Comparison of ENCODE assay signal across 1 cellular context in genomic region chr2:216636570-216637450, GRCh38.
A peak's percentile ranks its signal among the peaks of the same experiment; 100 is the strongest.
TF ChIP-seq lines count a peak whose summit lies in the region.

No MANE protein-coding gene starts in this region.

TF ChIP-seq in HepG2, 621 proteins besides CTCF, POLR2A, EP300 and RAD21 (continued from another document and continues in another):
- TF ChIP-seq AHDC1 (CRISPR knock-in tag; IDR thresholded peaks at IDR 0.05; ENCODE audit: borderline replicate concordance) (no peak), ZNF772 (CRISPR knock-in tag; IDR thresholded peaks at IDR 0.05) (no peak), RXRB (CRISPR knock-in tag; IDR thresholded peaks at IDR 0.05; ENCODE audit: borderline replicate concordance) (0 out of 2 replicates have a peak, but pooled peaks have one; percentile 15), HOXA5 (CRISPR knock-in tag; IDR thresholded peaks at IDR 0.05) (no peak), HOXA7 (CRISPR knock-in tag; IDR thresholded peaks at IDR 0.05) (no peak), XBP1 (CRISPR knock-in tag; IDR thresholded peaks at IDR 0.05) (no peak), TOE1 (CRISPR knock-in tag; IDR thresholded peaks at IDR 0.05) (no peak), ZNF687 (CRISPR knock-in tag; IDR thresholded peaks at IDR 0.05) (peak; percentile 51), TEF (CRISPR knock-in tag; IDR thresholded peaks at IDR 0.05) (no peak), ZNF317 (CRISPR knock-in tag; IDR thresholded peaks at IDR 0.05) (no peak), ZNF83 (CRISPR knock-in tag; IDR thresholded peaks at IDR 0.05; ENCODE audit: borderline replicate concordance) (no peak), GLI4 (CRISPR knock-in tag; IDR thresholded peaks at IDR 0.05; ENCODE audit: borderline replicate concordance) (no peak), MXI1 (IDR thresholded peaks at IDR 0.05; ENCODE audit: borderline replicate concordance, low read depth, low read length) (no peak), NFIC (IDR thresholded peaks at IDR 0.05; ENCODE audit: low read length) (no peak), ZNF563 (CRISPR knock-in tag; IDR thresholded peaks at IDR 0.05) (no peak), LRRFIP1 (CRISPR knock-in tag; conservative IDR thresholded peaks at IDR 0.05) (no peak), FOSL2 (CRISPR knock-in tag; IDR thresholded peaks at IDR 0.05) (peak; percentile 59), ZFP36 (IDR thresholded peaks at IDR 0.05; ENCODE audit: borderline replicate concordance, low read depth, low read length, partially characterized antibody) (no peak), ZBTB20 (CRISPR knock-in tag; IDR thresholded peaks at IDR 0.05; ENCODE audit: borderline replicate concordance, low read depth) (0 out of 2 replicates have a peak, but pooled peaks have one; percentile 4), NONO (IDR thresholded peaks at IDR 0.05) (no peak), NONO (CRISPR knock-in tag; conservative IDR thresholded peaks at IDR 0.05) (no peak), POLR2G (IDR thresholded peaks at IDR 0.05; ENCODE audit: low read depth, low read length) (no peak), SMARCE1 (IDR thresholded peaks at IDR 0.05; ENCODE audit: borderline replicate concordance) (no peak), SAFB2 (CRISPR knock-in tag; IDR thresholded peaks at IDR 0.05; ENCODE audit: borderline replicate concordance, low read depth) (no peak), TCF7L2 (IDR thresholded peaks at IDR 0.05; ENCODE audit: low read depth, low read length) (no peak), KDM2A (CRISPR knock-in tag; IDR thresholded peaks at IDR 0.05; ENCODE audit: borderline replicate concordance, low read depth) (no peak; the same call in 1 of the 2 replicates), ZNF639 (CRISPR knock-in tag; conservative IDR thresholded peaks at IDR 0.05) (no peak), SSRP1 (CRISPR knock-in tag; IDR thresholded peaks at IDR 0.05) (no peak), SNAPC2 (CRISPR knock-in tag; IDR thresholded peaks at IDR 0.05) (no peak), ZNF235 (CRISPR knock-in tag; IDR thresholded peaks at IDR 0.05; ENCODE audit: borderline replicate concordance) (no peak), ZNF543 (CRISPR knock-in tag; IDR thresholded peaks at IDR 0.05) (no peak), ETV5 (CRISPR knock-in tag; IDR thresholded peaks at IDR 0.05; ENCODE audit: borderline replicate concordance) (no peak), HNRNPUL1 (IDR thresholded peaks at IDR 0.05; ENCODE audit: low read depth, low read length) (no peak), HCFC1 (IDR thresholded peaks at IDR 0.05; ENCODE audit: low read depth, low read length) (no peak), SETDB1 (CRISPR knock-in tag; IDR thresholded peaks at IDR 0.05; ENCODE audit: borderline replicate concordance) (0 out of 2 replicates have a peak, but pooled peaks have one; percentile 52), SKI (IDR thresholded peaks at IDR 0.05; ENCODE audit: partially characterized antibody) (no peak), ATF6 (CRISPR knock-in tag; conservative IDR thresholded peaks at IDR 0.05) (no peak), ATF7 (IDR thresholded peaks at IDR 0.05) (no peak), ATF7 (CRISPR knock-in tag; IDR thresholded peaks at IDR 0.05) (no peak), CHD2 (IDR thresholded peaks at IDR 0.05; ENCODE audit: low read depth, low read length) (no peak), HNF4A (CRISPR knock-in tag; IDR thresholded peaks at IDR 0.05) (peak; percentile 72), PHF20 (CRISPR knock-in tag; IDR thresholded peaks at IDR 0.05) (no peak), ZNF329 (CRISPR knock-in tag; IDR thresholded peaks at IDR 0.05; ENCODE audit: low read depth) (no peak), MTF2 (CRISPR knock-in tag; IDR thresholded peaks at IDR 0.05; ENCODE audit: borderline replicate concordance) (no peak), ZNF629 (CRISPR knock-in tag; conservative IDR thresholded peaks at IDR 0.05) (no peak), ZNF562 (CRISPR knock-in tag; IDR thresholded peaks at IDR 0.05; ENCODE audit: borderline replicate concordance) (no peak), PCBP1 (IDR thresholded peaks at IDR 0.05; ENCODE audit: borderline replicate concordance, low read depth, low read length) (no peak), STAT5B (CRISPR knock-in tag; IDR thresholded peaks at IDR 0.05) (no peak), NR3C1 (CRISPR knock-in tag; IDR thresholded peaks at IDR 0.05) (no peak), HDAC2 (CRISPR knock-in tag; IDR thresholded peaks at IDR 0.05) (0 out of 2 replicates have a peak, but pooled peaks have one; percentile 44), ZFP91 (CRISPR knock-in tag; IDR thresholded peaks at IDR 0.05; ENCODE audit: borderline replicate concordance) (peak; percentile 4; the same call in 1 of the 2 replicates), NCOA1 (CRISPR knock-in tag; IDR thresholded peaks at IDR 0.05) (no peak), ZNF781 (CRISPR knock-in tag; IDR thresholded peaks at IDR 0.05; ENCODE audit: borderline replicate concordance, not compliant biosample characterization) (no peak), KAT8 (CRISPR knock-in tag; IDR thresholded peaks at IDR 0.05) (no peak), JARID2 (CRISPR knock-in tag; IDR thresholded peaks at IDR 0.05; ENCODE audit: insufficient replicate concordance) (no peak), FOXK2 (IDR thresholded peaks at IDR 0.05) (no peak)
